In the genomic region with DNA sequence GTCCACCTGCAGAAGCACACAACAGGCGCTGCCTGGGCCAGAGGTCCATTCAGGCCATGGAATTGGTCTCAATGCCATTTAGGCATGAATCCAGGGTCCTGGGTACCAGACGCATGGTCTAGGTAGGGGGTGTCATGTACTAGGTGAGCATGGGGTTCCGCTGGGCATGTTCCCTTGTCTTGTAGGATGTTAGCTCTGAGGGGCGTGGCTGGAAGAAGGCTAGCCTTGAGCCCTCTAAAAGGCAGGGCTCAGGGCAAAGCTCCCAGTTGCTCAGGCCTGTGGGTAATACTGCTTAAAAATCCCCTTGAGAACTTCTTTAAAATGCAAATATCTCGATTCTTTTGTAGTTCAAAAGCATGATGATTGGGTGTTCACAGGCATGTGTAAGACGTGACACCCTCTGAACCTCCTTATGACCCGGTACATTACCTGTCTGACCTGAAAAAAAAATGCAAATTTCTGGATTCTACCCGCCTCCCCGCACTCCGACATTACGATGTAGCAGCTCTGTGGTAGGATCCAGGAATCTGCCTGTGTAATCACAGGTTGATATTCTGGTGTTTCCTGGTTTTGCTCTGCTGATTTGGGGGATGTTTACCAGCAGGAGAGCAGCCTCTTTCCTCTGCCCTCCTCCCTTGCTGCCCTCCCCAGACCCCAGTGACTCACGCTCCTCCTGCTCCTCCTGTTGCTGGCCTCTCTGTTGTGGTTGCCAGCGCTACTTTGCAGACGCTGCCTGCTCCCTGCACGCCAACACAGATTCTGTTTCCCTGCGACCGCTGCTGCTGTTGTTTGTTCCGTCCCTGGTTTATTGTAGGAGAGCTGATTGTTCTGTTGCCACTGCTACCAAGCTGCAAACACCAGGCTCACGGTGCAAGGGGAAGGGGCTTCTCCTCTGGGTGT, we compare ENCODE assay signal across 1 cellular context.
TF ChIP-seq lines count a peak whose summit lies in the region.

No MANE protein-coding gene starts in this region.

TF ChIP-seq in K562, 482 proteins besides CTCF, POLR2A, EP300 and RAD21 (continued from another document):
- TF ChIP-seq, protein P1, sequence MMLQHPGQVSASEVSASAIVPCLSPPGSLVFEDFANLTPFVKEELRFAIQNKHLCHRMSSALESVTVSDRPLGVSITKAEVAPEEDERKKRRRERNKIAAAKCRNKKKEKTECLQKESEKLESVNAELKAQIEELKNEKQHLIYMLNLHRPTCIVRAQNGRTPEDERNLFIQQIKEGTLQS (IDR thresholded peaks at IDR 0.05): peak; percentile 64
- TF ChIP-seq, protein P1 (CRISPR knock-in tag; conservative IDR thresholded peaks at IDR 0.05): no peak
- TF ChIP-seq ZFX (CRISPR knock-in tag; IDR thresholded peaks at IDR 0.05): peak; percentile 25; the same call in 1 of the 2 replicates
- no peak for TF ChIP-seq ZNF79 (CRISPR knock-in tag; IDR thresholded peaks at IDR 0.05; ENCODE audit: low read depth)
- no peak for TF ChIP-seq CBFA2T3 (IDR thresholded peaks at IDR 0.05)
- no peak for TF ChIP-seq TCFL5 (CRISPR knock-in tag; conservative IDR thresholded peaks at IDR 0.05)
- TF ChIP-seq TAF9B (IDR thresholded peaks at IDR 0.05; ENCODE audit: partially characterized antibody): no peak
- TF ChIP-seq DACH1 (IDR thresholded peaks at IDR 0.05; ENCODE audit: partially characterized antibody): no peak
- TF ChIP-seq TCF3 (CRISPR knock-in tag; IDR thresholded peaks at IDR 0.05): no peak
- TF ChIP-seq, protein P2, sequence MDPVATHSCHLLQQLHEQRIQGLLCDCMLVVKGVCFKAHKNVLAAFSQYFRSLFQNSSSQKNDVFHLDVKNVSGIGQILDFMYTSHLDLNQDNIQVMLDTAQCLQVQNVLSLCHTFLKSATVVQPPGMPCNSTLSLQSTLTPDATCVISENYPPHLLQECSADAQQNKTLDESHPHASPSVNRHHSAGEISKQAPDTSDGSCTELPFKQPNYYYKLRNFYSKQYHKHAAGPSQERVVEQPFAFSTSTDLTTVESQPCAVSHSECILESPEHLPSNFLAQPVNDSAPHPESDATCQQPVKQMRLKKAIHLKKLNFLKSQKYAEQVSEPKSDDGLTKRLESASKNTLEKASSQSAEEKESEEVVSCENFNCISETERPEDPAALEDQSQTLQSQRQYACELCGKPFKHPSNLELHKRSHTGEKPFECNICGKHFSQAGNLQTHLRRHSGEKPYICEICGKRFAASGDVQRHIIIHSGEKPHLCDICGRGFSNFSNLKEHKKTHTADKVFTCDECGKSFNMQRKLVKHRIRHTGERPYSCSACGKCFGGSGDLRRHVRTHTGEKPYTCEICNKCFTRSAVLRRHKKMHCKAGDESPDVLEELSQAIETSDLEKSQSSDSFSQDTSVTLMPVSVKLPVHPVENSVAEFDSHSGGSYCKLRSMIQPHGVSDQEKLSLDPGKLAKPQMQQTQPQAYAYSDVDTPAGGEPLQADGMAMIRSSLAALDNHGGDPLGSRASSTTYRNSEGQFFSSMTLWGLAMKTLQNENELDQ (CRISPR knock-in tag; IDR thresholded peaks at IDR 0.05; ENCODE audit: borderline replicate concordance): no peak
- TF ChIP-seq FOXK2 (conservative IDR thresholded peaks at IDR 0.05 in 1 of 2, IDR thresholded peaks at IDR 0.05 in 1 of 2; ENCODE audit: low read depth in 2 of 2): 0 out of 4 replicates have a peak, but pooled peaks of 1 of the 2 experiments have one; percentile 17
- TF ChIP-seq, protein P3, sequence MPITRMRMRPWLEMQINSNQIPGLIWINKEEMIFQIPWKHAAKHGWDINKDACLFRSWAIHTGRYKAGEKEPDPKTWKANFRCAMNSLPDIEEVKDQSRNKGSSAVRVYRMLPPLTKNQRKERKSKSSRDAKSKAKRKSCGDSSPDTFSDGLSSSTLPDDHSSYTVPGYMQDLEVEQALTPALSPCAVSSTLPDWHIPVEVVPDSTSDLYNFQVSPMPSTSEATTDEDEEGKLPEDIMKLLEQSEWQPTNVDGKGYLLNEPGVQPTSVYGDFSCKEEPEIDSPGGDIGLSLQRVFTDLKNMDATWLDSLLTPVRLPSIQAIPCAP (CRISPR knock-in tag; IDR thresholded peaks at IDR 0.05; ENCODE audit: borderline replicate concordance): no peak
